25 cellular contexts compared by ENCODE assay signal in the genomic region with DNA sequence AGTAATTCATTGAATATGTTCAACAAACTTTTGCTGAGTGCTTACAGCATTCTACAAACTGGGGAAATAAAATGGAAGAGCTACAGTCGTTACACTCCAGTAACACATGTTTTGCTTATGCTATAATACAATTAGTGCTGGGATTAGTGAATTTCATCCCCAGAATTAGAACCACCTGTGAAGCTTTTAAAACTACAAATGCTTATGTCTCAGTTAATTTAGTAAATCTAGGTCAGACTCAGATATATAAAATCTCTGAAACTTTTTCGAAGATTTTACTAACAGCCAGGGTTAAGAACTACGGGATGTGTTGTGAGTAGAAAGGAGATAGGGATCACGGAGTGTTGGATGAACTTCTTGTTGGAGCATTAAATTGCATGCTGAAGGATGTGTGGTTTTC.
"Had no signal": no experiment of that assay in that cellular context is flagged by ENCODE, and none has a peak within 500 bp of the region (broad histone marks: within the 10 kb centered on the region; RNA-seq: fewer than 3 reads in every experiment).

No MANE protein-coding gene starts in this region.

- H3K9me3 Mint-ChIP-seq: naive B cell had no signal

- FAIRE-seq: colon, islet of Langerhans had no signal

- H3K4me3 Mint-ChIP-seq: mesothelial cell of epicardium; naive B cell; nephron progenitor cell; stimulated activated effector memory CD8-positive, alpha-beta T cell treated with anti-CD3 and anti-CD28 coated beads, Interleukin-12 subunit alpha, Interleukin-12 subunit beta, amount 100 ng/mL, for 72 hours; type B pancreatic cell had no signal

- DNase-seq: dorsolateral prefrontal cortex; effector CD4-positive, alpha-beta T cell; foreskin melanocyte; glutamatergic neuron; heart right ventricle; hippocampal formation; left cardiac atrium; left lung; mesenchymal stem cell; mucosa of descending colon; naive B cell; nephron progenitor cell; nucleus accumbens; sigmoid colon; stimulated activated CD4-positive, alpha-beta T cell treated with anti-CD3 and anti-CD28 coated beads, Interleukin-2, amount 100 ng/mL, for 24 hours; stimulated activated CD4-positive, alpha-beta T cell treated with anti-CD3 and anti-CD28 coated beads, Interleukin-4, amount 100 ng/mL, for 24 hours; stimulated activated naive CD8-positive, alpha-beta T cell treated with anti-CD3 and anti-CD28 coated beads, Interleukin-15, Interleukin-2, amounts not matched to agents 100 U/mL and 50 U/mL, for 24 hours; substantia nigra; testis; tibial artery had no signal

- H3K27me3 Mint-ChIP-seq: naive B cell, type B pancreatic cell had no signal

- H3K4me1 Mint-ChIP-seq: nephron progenitor cell had no signal

- H3K27ac Mint-ChIP-seq: mesothelial cell of epicardium; nephron progenitor cell; stimulated activated effector memory CD8-positive, alpha-beta T cell treated with anti-CD3 and anti-CD28 coated beads, Interleukin-12 subunit alpha, Interleukin-12 subunit beta, amount 100 ng/mL, for 72 hours had no signal

- H3K36me3 Mint-ChIP-seq: naive B cell, type B pancreatic cell had no signal

- ATAC-seq: heart right ventricle; left cardiac atrium; mucosa of descending colon; stimulated activated naive CD8-positive, alpha-beta T cell treated with anti-CD3 and anti-CD28 coated beads, Interleukin-15, Interleukin-2, amounts not matched to agents 100 U/mL and 50 U/mL, for 24 hours had no signal
